Comparison of ENCODE assay signal across 14 cellular contexts in genomic region chr5:112006721-112007120, GRCh38.
DNase-seq lines count a peak whose midpoint lies in the region; ATAC-seq and TF ChIP-seq lines count a peak whose summit lies in the region.
"Had no signal": no experiment of that assay in that cellular context is flagged by ENCODE, and none has a peak within 500 bp of the region (broad histone marks: within the 10 kb centered on the region; RNA-seq: fewer than 3 reads in every experiment).

No MANE protein-coding gene starts in this region.

- H3K27ac ChIP-seq in PC-9: no peak overlapping the region
- H3K27ac ChIP-seq: coronary artery, sigmoid colon, stomach had no signal

- H3K4me1 ChIP-seq in PC-9 (replicated peaks; ENCODE audit: insufficient read depth): no peaks in the 10 kb centered on the region

- DNase-seq in ELR (ENCODE audit: low read depth) (peak; percentile 67), NCI-H446 treated with DMSO at 0.1 percent for 48 hours (lab: John Stamatoyannopoulos, UW) (peak; percentile 34), cardiac fibroblast (ENCODE audit: low read depth in 2 of 2) (peak; percentile 78 to 83), lung microvascular endothelial cell (ENCODE audit: low read depth in 2 of 2) (peak; percentile 1 to 58), NCI-H1048 (lab: John Stamatoyannopoulos, UW) (no peak), PC-9 (no peak)
- DNase-seq: NCI-H2081, nucleus accumbens, sigmoid colon, stomach had no signal

- no peak overlapping the region for H2AFZ ChIP-seq in PC-9

- no peak overlapping the region for H3K4me2 ChIP-seq in PC-9

- H3K9me2 ChIP-seq in PC-9 (ENCODE audit: insufficient read depth): peaks cover 2% of the 10 kb centered on the region; the same call in 1 of the 2 replicates

- TF ChIP-seq CTCF in cardiac fibroblast (IDR thresholded peaks at IDR 0.05; ENCODE audit: low read depth, low read length): no peak
- no peak for TF ChIP-seq CTCF in PC-9 (conservative IDR thresholded peaks at IDR 0.05)

- no peaks in the 10 kb centered on the region for H4K20me1 ChIP-seq in PC-9 (ENCODE audit: insufficient read depth)

- no peaks in the 10 kb centered on the region for H3K27me3 ChIP-seq in PC-9 (ENCODE audit: insufficient read depth, low read depth)
- H3K27me3 ChIP-seq: sigmoid colon, stomach had no signal

- no TSS peak for BruUV-seq in PC-9 (replicated peaks; lab: Mats Ljungman, UMichigan)

- POLR2A ChIA-PET in PC-9 (lab: Charles Lee; ENCODE audit: unreplicated experiment): no interaction called here

- intact Hi-C loops in PC-9 (cut with micrococcal nuclease; ENCODE audit: unreplicated experiment): no loop called here

- H3K4me3 ChIP-seq in cardiac fibroblast (replicated peaks in 1 of 2; ENCODE audit: low read depth in 2 of 2, low read length in 2 of 2): no peak overlapping the region
- no peak overlapping the region for H3K4me3 ChIP-seq in PC-9
- H3K4me3 ChIP-seq: coronary artery, sigmoid colon, stomach had no signal

- no peak for ATAC-seq in GM21529 (IDR thresholded peaks at IDR 0.05; ENCODE audit: unreplicated experiment)
- ATAC-seq in HG02623 (IDR thresholded peaks at IDR 0.05; ENCODE audit: unreplicated experiment): no peak
- ATAC-seq: activated CD4-positive, CD25-positive, alpha-beta regulatory T cell treated with anti-CD3 and anti-CD28 coated beads, Interleukin-2, amount 50 U/mL, for 24 hours had no signal

- no peaks in the 10 kb centered on the region for H3K79me2 ChIP-seq in PC-9 (ENCODE audit: low read depth)

- CTCF ChIA-PET in PC-9 (lab: Charles Lee): no interaction called here

- no peaks in the 10 kb centered on the region for H3K9me3 ChIP-seq in PC-9 (ENCODE audit: insufficient read depth, low read depth)
- H3K9me3 ChIP-seq: sigmoid colon, stomach had no signal

- no peaks in the 10 kb centered on the region for H3F3A ChIP-seq in PC-9 (ENCODE audit: insufficient read depth, low read depth)

- no peaks in the 10 kb centered on the region for H3K36me3 ChIP-seq in PC-9 (ENCODE audit: low read depth)
- H3K36me3 ChIP-seq: sigmoid colon, stomach had no signal

Comparison
In these comparisons a context has a peak if more than half of its experiments do, and no peak if none do; other contexts are left out.
1. DNase-seq: peak in ELR (single experiment), NCI-H446 treated with DMSO at 0.1 percent for 48 hours (single experiment), cardiac fibroblast (2 of 2) and lung microvascular endothelial cell (2 of 2); none in NCI-H1048 (single experiment) and PC-9 (0 of 2).